Comparison of ENCODE assay signal across 9 cellular contexts in genomic region chr5:67015577-67016290, GRCh38.
DNase-seq lines count a peak whose midpoint lies in the region; ATAC-seq and TF ChIP-seq lines count a peak whose summit lies in the region.
"Had no signal": no experiment of that assay in that cellular context is flagged by ENCODE, and none has a peak within 500 bp of the region (broad histone marks: within the 10 kb centered on the region; RNA-seq: fewer than 3 reads in every experiment).

No MANE protein-coding gene starts in this region.

- peak overlapping the region; percentile 81 for H3K27ac ChIP-seq in mesodermal cell (ENCODE audit: low read depth, low read length, severe bottlenecking)

- no peak for TF ChIP-seq CTCF in cardiac fibroblast (IDR thresholded peaks at IDR 0.05; ENCODE audit: low read depth, low read length)

- in situ Hi-C loops in ACHN (cut with HindIII; ENCODE audit: low pct_ligation_motif_present, low pct_unique_long_range_greater_than_20kb, low sequenced_read_pairs), result no loop called here

- H3K4me1 ChIP-seq in mesodermal cell (ENCODE audit: control insufficient read depth, insufficient read depth, low read length, poor library complexity, severe bottlenecking), result peaks cover 46% of the 10 kb centered on the region

- H3K4me3 ChIP-seq in cardiac fibroblast (replicated peaks in 1 of 2; ENCODE audit: low read depth in 2 of 2, low read length in 2 of 2) (peak overlapping the region; percentile 32 to 34), mesodermal cell (ENCODE audit: extremely low read depth, insufficient read depth, low read length, poor library complexity, severe bottlenecking) (no peak overlapping the region)

- no peaks in the 10 kb centered on the region for H3K36me3 ChIP-seq in mesodermal cell (ENCODE audit: control insufficient read depth, insufficient read depth, low read length)

- no peak for ATAC-seq in GM19397 (IDR thresholded peaks at IDR 0.05; ENCODE audit: unreplicated experiment)

- no peaks in the 10 kb centered on the region for H3K9me3 ChIP-seq in mesodermal cell (ENCODE audit: control insufficient read depth, low read length)

- WGBS in mesodermal cell (ENCODE audit: insufficient coverage in 2 of 2), 2 experiments, result no CpG with 5 or more reads among the region's 7 CpGs

- DNase-seq in ACHN (peak; percentile 37), NCI-H146 (lab: John Stamatoyannopoulos, UW) (peak; percentile 61), cardiac fibroblast (ENCODE audit: low read depth in 2 of 2) (peak; percentile 40 to 64), retina (no peak), iPS-NIHi11 (ENCODE audit: low spot score) (no peak), epidermal melanocyte (ENCODE audit: insufficient read length, low spot score) (no peak)
- DNase-seq: DND-41 had no signal

Comparison
In these comparisons a context has a peak if more than half of its experiments do, and no peak if none do; other contexts are left out.
1. DNase-seq: peak in ACHN (single experiment), NCI-H146 (single experiment) and cardiac fibroblast (2 of 2); none in retina (single experiment), iPS-NIHi11 (single experiment) and epidermal melanocyte (single experiment).